In genomic region chr17:61323015-61323379, GRCh38 we compare ENCODE assay signal across 18 cellular contexts.
DNase-seq lines count a peak whose midpoint lies in the region; ATAC-seq, FAIRE-seq and TF ChIP-seq lines count a peak whose summit lies in the region.
"Had no signal": no experiment of that assay in that cellular context is flagged by ENCODE, and none has a peak within 500 bp of the region (broad histone marks: within the 10 kb centered on the region; RNA-seq: fewer than 3 reads in every experiment).

No MANE protein-coding gene starts in this region.

- ATAC-seq in right cardiac atrium (peak; percentile 44 to 64), sciatic nerve (peak; percentile 74), pancreas (no peak), GM18858 (IDR thresholded peaks at IDR 0.05; ENCODE audit: unreplicated experiment) (no peak)

- H3K9me3 ChIP-seq in right cardiac atrium (ENCODE audit: control insufficient read depth, low read length) = no peaks in the 10 kb centered on the region
- H3K9me3 ChIP-seq in pancreas = no peaks in the 10 kb centered on the region
- H3K9me3 ChIP-seq: SJSA1 had no signal

- H3K27ac ChIP-seq in ACC112 (ENCODE audit: low read depth, low read length) (peak overlapping the region; percentile 94; the same call in 1 of the 2 replicates), caudate nucleus (ENCODE audit: low read depth, low read length) (peak overlapping the region; percentile 72), right cardiac atrium (ENCODE audit: low read length) (no peak overlapping the region), pancreas (no peak overlapping the region)
- H3K27ac ChIP-seq: cardiac muscle cell had no signal

- H3K27me3 ChIP-seq in ACC112 (ENCODE audit: insufficient read depth, low read length) (no peaks in the 10 kb centered on the region), right cardiac atrium (ENCODE audit: control insufficient read depth, insufficient read depth) (no peaks in the 10 kb centered on the region), pancreas (no peaks in the 10 kb centered on the region)
- H3K27me3 ChIP-seq: cardiac muscle cell, SJSA1 had no signal

- no peak overlapping the region for H3K4me3 ChIP-seq in ACC112 (ENCODE audit: low read depth, low read length)
- no peak overlapping the region for H3K4me3 ChIP-seq in right cardiac atrium (ENCODE audit: low read length)
- H3K4me3 ChIP-seq in pancreas = no peak overlapping the region
- H3K4me3 ChIP-seq: cardiac muscle cell, SJSA1 had no signal

- H2AFZ ChIP-seq in ACC112 (ENCODE audit: low read length, unreplicated experiment) = peak overlapping the region; percentile 58

- peaks cover 42% of the 10 kb centered on the region for H3K4me1 ChIP-seq in ACC112 (ENCODE audit: control insufficient read depth, insufficient read depth, low read length, unreplicated experiment)
- H3K4me1 ChIP-seq in right cardiac atrium (ENCODE audit: control insufficient read depth, insufficient read depth, low read length) = peaks cover 6% of the 10 kb centered on the region
- no peaks in the 10 kb centered on the region for H3K4me1 ChIP-seq in pancreas

- no peaks in the 10 kb centered on the region for H3K36me3 ChIP-seq in ACC112 (ENCODE audit: insufficient read depth, low read length)
- H3K36me3 ChIP-seq in pancreas = no peaks in the 10 kb centered on the region
- H3K36me3 ChIP-seq: cardiac muscle cell, SJSA1 had no signal

- WGBS in right cardiac atrium = 43% methylated on average over 4 of the region's 4 CpGs
- 77 to 85% methylated on average over 4 of the region's 4 CpGs for WGBS in pancreas, 2 donors

- intact Hi-C loops in right cardiac atrium (cut with DNase I) = no loop called here
- intact Hi-C loops in sciatic nerve (cut with DNase I) = no loop called here
- intact Hi-C loops in pancreas (cut with DNase I) = no loop called here

- no peak for TF ChIP-seq CTCF in pancreas (IDR thresholded peaks at IDR 0.05)

- FAIRE-seq in pancreas (lab: Jason Lieb, UNC) = no peak
- FAIRE-seq: GM19239, HTR-8/SVneo had no signal

- DNase-seq in caudate nucleus (lab: John Stamatoyannopoulos, UW) = no peak
- no peak for DNase-seq in right cardiac atrium
- no peak for DNase-seq in sciatic nerve (ENCODE audit: low spot score)
- no peak for DNase-seq in pancreas
- DNase-seq in hippocampal formation (lab: John Stamatoyannopoulos, UW) = no peak
- DNase-seq in activated CD4-positive, CD25-positive, alpha-beta regulatory T cell treated with anti-CD3 and anti-CD28 coated beads, Interleukin-2, amount 50 U/mL, for 72 hours = no peak
- DNase-seq: 8988T; activated gamma-delta T cell; CD4-positive, alpha-beta T cell; mesendoderm; MM.1S; stimulated activated CD4-positive, alpha-beta T cell treated with anti-CD3 and anti-CD28 coated beads, Interleukin-4, amount 100 ng/mL, for 1 hour had no signal

- no peaks in the 10 kb centered on the region for H3K79me2 ChIP-seq in ACC112 (ENCODE audit: control insufficient read depth, insufficient read depth, low read length, unreplicated experiment)

Comparison
In these comparisons a context has a peak if more than half of its experiments do, and no peak if none do; other contexts are left out.
1. H3K27ac ChIP-seq: peak in ACC112 (single experiment) and caudate nucleus (single experiment); none in right cardiac atrium (single experiment) and pancreas (0 of 4).
2. ATAC-seq: peak in right cardiac atrium (2 of 2) and sciatic nerve (single experiment); none in pancreas (0 of 4) and GM18858 (single experiment).